In the genomic region with DNA sequence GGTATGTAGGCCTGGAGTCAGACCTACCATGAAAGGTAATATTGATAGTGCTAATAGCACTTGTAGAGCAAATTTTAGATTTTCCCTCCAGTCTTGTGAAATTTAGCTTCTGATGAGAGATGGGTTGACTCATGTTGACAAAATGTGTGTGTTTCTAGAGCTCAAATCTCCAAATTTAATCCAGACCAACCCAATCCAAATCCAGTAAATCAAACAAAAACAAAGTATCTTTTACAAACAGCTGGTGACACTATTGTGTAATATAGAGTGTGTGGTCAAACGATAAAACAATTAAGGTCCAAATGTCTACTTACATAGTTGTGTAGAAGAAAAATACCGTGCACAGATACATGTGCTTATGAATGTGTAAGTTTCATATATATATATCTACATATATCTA, we compare ENCODE assay signal across 18 cellular contexts.
"Had no signal": no experiment of that assay in that cellular context is flagged by ENCODE, and none has a peak within 500 bp of the region (broad histone marks: within the 10 kb centered on the region; RNA-seq: fewer than 3 reads in every experiment).

No MANE protein-coding gene starts in this region.

- H2AFZ ChIP-seq: hepatocyte had no signal

- H3K27me3 Mint-ChIP-seq: activated naive CD8-positive, alpha-beta T cell treated with anti-CD3 and anti-CD28 coated beads, Interleukin-2, amount 10 ng/mL, durations not matched to agents 7 days and 5 days; natural killer cell treated with Interleukin-12 subunit alpha and Interleukin-12 subunit beta and Interleukin-15 and Interleukin-18, amount 100 ng/mL, for 72 hours; type B pancreatic cell had no signal

- H3K4me2 ChIP-seq: hepatocyte had no signal

- H3K27me3 ChIP-seq: esophagus squamous epithelium, hepatocyte had no signal

- H3K9me3 Mint-ChIP-seq: activated naive CD8-positive, alpha-beta T cell treated with anti-CD3 and anti-CD28 coated beads, Interleukin-2, amount 10 ng/mL, durations not matched to agents 7 days and 5 days; type B pancreatic cell had no signal

- H3K36me3 ChIP-seq: esophagus squamous epithelium had no signal

- H3K79me2 ChIP-seq: hepatocyte had no signal

- DNase-seq: activated CD4-positive, alpha-beta T cell treated with anti-CD3 and anti-CD28 coated beads, Interleukin-2, amount 50 U/mL, for 4 hours; activated naive CD4-positive, alpha-beta T cell; activated naive CD8-positive, alpha-beta T cell treated with anti-CD3 and anti-CD28 coated beads, Interleukin-2, amount 10 ng/mL, durations not matched to agents 7 days and 5 days; activated T-cell treated with anti-CD3 and anti-CD28 coated beads for 4 hours; aorta; cortex of kidney; effector CD4-positive, alpha-beta T cell; esophagus squamous epithelium; mesenchymal stem cell; retina; stimulated activated CD4-positive, alpha-beta T cell treated with anti-CD3 and anti-CD28 coated beads, Interleukin-4, amount 100 ng/mL, for 4 hours; stimulated activated CD8-positive, alpha-beta memory T cell treated with anti-CD3 and anti-CD28 coated beads, Interleukin-4, amount 100 ng/mL, for 48 hours; stimulated activated naive CD4-positive, alpha-beta T cell treated with Interleukin-2 at 50 U/mL for 16 hours; SW 1271 had no signal

- H3K36me3 Mint-ChIP-seq: activated naive CD8-positive, alpha-beta T cell treated with anti-CD3 and anti-CD28 coated beads, Interleukin-2, amount 10 ng/mL, durations not matched to agents 7 days and 5 days; natural killer cell treated with Interleukin-12 subunit alpha and Interleukin-12 subunit beta and Interleukin-15 and Interleukin-18, amount 100 ng/mL, for 72 hours; type B pancreatic cell had no signal

- H3K4me1 Mint-ChIP-seq: activated naive CD8-positive, alpha-beta T cell treated with anti-CD3 and anti-CD28 coated beads, Interleukin-2, amount 10 ng/mL, durations not matched to agents 7 days and 5 days had no signal

- H3K27ac ChIP-seq: hepatocyte, skin epidermis had no signal

- H3K9me3 ChIP-seq: esophagus squamous epithelium had no signal

- H3K4me3 ChIP-seq: esophagus squamous epithelium, hepatocyte, skin epidermis had no signal

- H3K4me3 Mint-ChIP-seq: activated naive CD8-positive, alpha-beta T cell treated with anti-CD3 and anti-CD28 coated beads, Interleukin-2, amount 10 ng/mL, durations not matched to agents 7 days and 5 days; natural killer cell treated with Interleukin-12 subunit alpha and Interleukin-12 subunit beta and Interleukin-15 and Interleukin-18, amount 100 ng/mL, for 72 hours; type B pancreatic cell had no signal

- H3K27ac Mint-ChIP-seq: activated naive CD8-positive, alpha-beta T cell treated with anti-CD3 and anti-CD28 coated beads, Interleukin-2, amount 10 ng/mL, durations not matched to agents 7 days and 5 days; natural killer cell treated with Interleukin-12 subunit alpha and Interleukin-12 subunit beta and Interleukin-15 and Interleukin-18, amount 100 ng/mL, for 72 hours; type B pancreatic cell had no signal
